24 cellular contexts compared by ENCODE assay signal in genomic region chr2:28219736-28220364, GRCh38.
DNase-seq lines count a peak whose midpoint lies in the region; ATAC-seq and TF ChIP-seq lines count a peak whose summit lies in the region.
"Had no signal": no experiment of that assay in that cellular context is flagged by ENCODE, and none has a peak within 500 bp of the region (broad histone marks: within the 10 kb centered on the region; RNA-seq: fewer than 3 reads in every experiment).

No MANE protein-coding gene starts in this region.

- H3K56ac ChIP-seq in IMR-90 (ENCODE audit: extremely low read depth, insufficient read depth, low read length) = no peak overlapping the region

- H3K27ac ChIP-seq in IMR-90 (ENCODE audit: insufficient read depth, low read length) (no peak overlapping the region), testis (no peak overlapping the region)

- no peak overlapping the region for H4K91ac ChIP-seq in IMR-90 (ENCODE audit: insufficient read depth, low read depth, low read length)

- intact Hi-C loops in activated naive CD4-positive, alpha-beta T cell treated with anti-CD3 and anti-CD28 coated beads for 36 hours (cut with micrococcal nuclease) = no loop called here
- intact Hi-C loops in IMR-90 (cut with micrococcal nuclease) = loop anchor here (10.0 kb wide), 1 partner anchor 465 kb away; no protein-coding TSS in a partner anchor
- intact Hi-C loops in testis (cut with DNase I; ENCODE audit: low total_unique reads) = no loop called here

- no peak for TF ChIP-seq POLR2A in IMR-90 (IDR thresholded peaks at IDR 0.05; ENCODE audit: low read depth, low read length)
- no peak for TF ChIP-seq POLR2A in testis (IDR thresholded peaks at IDR 0.05)

- H3K4me1 Mint-ChIP-seq in activated naive CD4-positive, alpha-beta T cell treated with anti-CD3 and anti-CD28 coated beads for 36 hours (ENCODE audit: low read depth) = peaks cover 5% of the 10 kb centered on the region
- no peaks in the 10 kb centered on the region for H3K4me1 Mint-ChIP-seq in activated naive CD4-positive, alpha-beta T cell treated with anti-CD3 and anti-CD28 coated beads, Interleukin-2, amount 10 ng/mL, durations not matched to agents 7 days and 5 days
- H3K4me1 Mint-ChIP-seq: B cell had no signal

- TF ChIP-seq RAD21 in IMR-90 (IDR thresholded peaks at IDR 0.05; ENCODE audit: low read length) = no peak

- no peaks in the 10 kb centered on the region for H3K9me3 ChIP-seq in IMR-90 (ENCODE audit: control insufficient read depth, insufficient read depth, low read length)
- H3K9me3 ChIP-seq in testis = no peaks in the 10 kb centered on the region

- H3K14ac ChIP-seq in IMR-90 (replicated peaks; ENCODE audit: low read depth, low read length) = no peak overlapping the region

- BruUV-seq in IMR-90 (replicated peaks; lab: Mats Ljungman, UMichigan) = no TSS peak

- no peaks in the 10 kb centered on the region for H3K9me3 Mint-ChIP-seq in activated naive CD4-positive, alpha-beta T cell treated with anti-CD3 and anti-CD28 coated beads for 36 hours
- H3K9me3 Mint-ChIP-seq in activated naive CD4-positive, alpha-beta T cell treated with anti-CD3 and anti-CD28 coated beads, Interleukin-2, amount 10 ng/mL, durations not matched to agents 7 days and 5 days = no peaks in the 10 kb centered on the region
- H3K9me3 Mint-ChIP-seq: CD14-positive monocyte had no signal

- TF ChIP-seq CTCF in IMR-90 (conservative IDR thresholded peaks at IDR 0.05; ENCODE audit: low read depth, low read length) = no peak
- TF ChIP-seq CTCF in fibroblast of villous mesenchyme (IDR thresholded peaks at IDR 0.05; ENCODE audit: insufficient read depth, low read depth, low read length) = no peak
- no peak for TF ChIP-seq CTCF in testis (IDR thresholded peaks at IDR 0.05)

- H2AK5ac ChIP-seq in IMR-90 (ENCODE audit: low read depth, low read length) = peak overlapping the region; percentile 63; the same call in 1 of the 2 replicates

- H3K36me3 ChIP-seq in IMR-90 (ENCODE audit: control insufficient read depth, insufficient read depth, low read length) (no peaks in the 10 kb centered on the region), testis (ENCODE audit: low read depth, missing control alignments) (no peaks in the 10 kb centered on the region)

- 0 out of 2 replicates have a peak overlapping the region, but pooled peaks have one; percentile 18 for H3K4ac ChIP-seq in IMR-90 (ENCODE audit: low read depth, low read length)

- no peaks in the 10 kb centered on the region for H3K79me1 ChIP-seq in IMR-90 (ENCODE audit: low read depth in 1 of 2, low read length in 2 of 2)

- peaks cover 1% of the 10 kb centered on the region for H3K36me3 Mint-ChIP-seq in activated naive CD4-positive, alpha-beta T cell treated with anti-CD3 and anti-CD28 coated beads for 36 hours (ENCODE audit: low read depth)
- H3K36me3 Mint-ChIP-seq in activated naive CD4-positive, alpha-beta T cell treated with anti-CD3 and anti-CD28 coated beads, Interleukin-2, amount 10 ng/mL, durations not matched to agents 7 days and 5 days = peaks cover 5% of the 10 kb centered on the region

- H4K5ac ChIP-seq in IMR-90 (ENCODE audit: low read depth, low read length) = no peak overlapping the region

- POLR2A ChIA-PET in IMR-90 (lab: Charles Lee; ENCODE audit: unreplicated experiment) = interaction anchor here (0.6 kb wide), 2 partner anchors 28 to 259 kb away, joined by 4 to 13 read pairs; no protein-coding TSS in a partner anchor

- no peak for ATAC-seq in IMR-90 (ENCODE audit: low read depth)
- no peak for ATAC-seq in GM18868 (IDR thresholded peaks at IDR 0.05; ENCODE audit: unreplicated experiment)
- ATAC-seq: HepG2, Panc1 had no signal

- H3K9ac ChIP-seq in IMR-90 (ENCODE audit: low read depth, low read length) = no peak overlapping the region

- in situ Hi-C loops in IMR-90 (cut with MboI; ENCODE audit: low sequenced_read_pairs) = no loop called here

- H3K27me3 Mint-ChIP-seq in activated naive CD4-positive, alpha-beta T cell treated with anti-CD3 and anti-CD28 coated beads for 36 hours (ENCODE audit: low read depth) = no peaks in the 10 kb centered on the region
- peaks cover 4% of the 10 kb centered on the region for H3K27me3 Mint-ChIP-seq in activated naive CD4-positive, alpha-beta T cell treated with anti-CD3 and anti-CD28 coated beads, Interleukin-2, amount 10 ng/mL, durations not matched to agents 7 days and 5 days
- H3K27me3 Mint-ChIP-seq: B cell had no signal

- peaks cover 6% of the 10 kb centered on the region for H3K4me1 ChIP-seq in IMR-90 (ENCODE audit: control insufficient read depth, insufficient read depth, low read length)
- peaks cover 5% of the 10 kb centered on the region for H3K4me1 ChIP-seq in testis

- peak overlapping the region in 1 of 2 experiments; percentile 33; a peak in 1 of 4 replicates for H4K8ac ChIP-seq in IMR-90 (ENCODE audit: low read depth in 2 of 2, low read length in 2 of 2)

- DNase-seq in activated naive CD4-positive, alpha-beta T cell treated with anti-CD3 and anti-CD28 coated beads for 36 hours = peak; percentile 28
- no peak for DNase-seq in activated naive CD4-positive, alpha-beta T cell treated with anti-CD3 and anti-CD28 coated beads, Interleukin-2, amount 10 ng/mL, durations not matched to agents 7 days and 5 days
- DNase-seq in IMR-90 (no peak), fibroblast of villous mesenchyme (ENCODE audit: low read depth) (peak; percentile 28), superior temporal gyrus (ENCODE audit: extremely low spot score) (peak; percentile 32), hypothalamus (lab: John Stamatoyannopoulos, UW) (no peak), testis (no peak)
- DNase-seq: DMS53, EL, GF-D8, KG1, NCI-H1092 treated with DMSO at 0.1 percent for 48 hours, NCI-H1436 treated with DMSO at 0.1 percent for 48 hours, NCI-H1930, NCI-H2171, NCI-H345, NCI-H524 treated with DMSO at 0.1 percent for 48 hours, NCI-H82, SIG-M5 had no signal

- H3K4me2 ChIP-seq in IMR-90 (ENCODE audit: low read depth, low read length) = no peak overlapping the region

- CTCF ChIA-PET in activated naive CD4-positive, alpha-beta T cell treated with anti-CD3 and anti-CD28 coated beads for 36 hours (lab: Charles Lee) = interaction anchor here (0.6 to 0.7 kb wide), 2 partner anchors 267 to 447 kb away, joined by 3 to 4 read pairs; no protein-coding TSS in a partner anchor
- CTCF ChIA-PET in activated naive CD4-positive, alpha-beta T cell treated with anti-CD3 and anti-CD28 coated beads, Interleukin-2, amount 10 ng/mL, durations not matched to agents 7 days and 5 days (lab: Charles Lee) = no interaction called here
- CTCF ChIA-PET in IMR-90 (lab: Yijun Ruan, JAX) = interaction anchor here (0.9 to 1.1 kb wide), 2 partner anchors 353 to 516 kb away, joined by 4 to 6 read pairs; no protein-coding TSS in a partner anchor

- no peak overlapping the region for H3K18ac ChIP-seq in IMR-90 (ENCODE audit: low read depth, low read length)

- H2AFZ ChIP-seq in IMR-90 (replicated peaks; ENCODE audit: low read length, poor library complexity) = no peak overlapping the region

- H4K20me1 ChIP-seq in IMR-90 (ENCODE audit: insufficient read depth, low read length) = no peaks in the 10 kb centered on the region

- H2AK9ac ChIP-seq in IMR-90 (replicated peaks; ENCODE audit: low read depth, low read length, poor library complexity) = no peak overlapping the region

- peaks cover 3% of the 10 kb centered on the region; the same call in 1 of the 2 replicates for H3K9me1 ChIP-seq in IMR-90 (ENCODE audit: insufficient read depth, low read length)

- H3K4me3 ChIP-seq in IMR-90 (ENCODE audit: insufficient read depth, low read depth, low read length) (no peak overlapping the region), fibroblast of villous mesenchyme (ENCODE audit: low read depth, low read length) (no peak overlapping the region), testis (no peak overlapping the region)

- no peak overlapping the region for H3K4me3 Mint-ChIP-seq in activated naive CD4-positive, alpha-beta T cell treated with anti-CD3 and anti-CD28 coated beads for 36 hours
- H3K4me3 Mint-ChIP-seq in activated naive CD4-positive, alpha-beta T cell treated with anti-CD3 and anti-CD28 coated beads, Interleukin-2, amount 10 ng/mL, durations not matched to agents 7 days and 5 days = no peak overlapping the region
- H3K4me3 Mint-ChIP-seq: B cell, CD14-positive monocyte had no signal

- WGBS in IMR-90 (ENCODE audit: extremely low coverage in 2 of 2, insufficient read length in 1 of 2), 2 experiments = 91% methylated on average over 4 of the region's 13 CpGs; no CpG with 5 or more reads in 1 of the 2 experiments
- WGBS in testis, 2 donors = 84 to 87% methylated on average over 13 of the region's 13 CpGs

- H3K23ac ChIP-seq in IMR-90 (ENCODE audit: low read depth, low read length) = no peak overlapping the region

- no peak overlapping the region for H2BK20ac ChIP-seq in IMR-90 (ENCODE audit: low read depth, low read length)

- no peak overlapping the region for H2BK15ac ChIP-seq in IMR-90 (ENCODE audit: low read depth, low read length)

- dilution Hi-C loops in IMR-90 (cut with HindIII; ENCODE audit: low sequenced_read_pairs, unreplicated experiment) = no loop called here

- H2BK120ac ChIP-seq in IMR-90 (ENCODE audit: low read depth, low read length) = no peak overlapping the region

- no peak overlapping the region for H3K27ac Mint-ChIP-seq in activated naive CD4-positive, alpha-beta T cell treated with anti-CD3 and anti-CD28 coated beads for 36 hours
- no peak overlapping the region for H3K27ac Mint-ChIP-seq in activated naive CD4-positive, alpha-beta T cell treated with anti-CD3 and anti-CD28 coated beads, Interleukin-2, amount 10 ng/mL, durations not matched to agents 7 days and 5 days
- H3K27ac Mint-ChIP-seq: B cell, CD14-positive monocyte had no signal

- H2BK5ac ChIP-seq in IMR-90 (ENCODE audit: low read depth, low read length, poor library complexity, severe bottlenecking) = no peak overlapping the region

- H3K27me3 ChIP-seq in IMR-90 (ENCODE audit: control insufficient read depth, insufficient read depth, low read length) (no peaks in the 10 kb centered on the region), testis (no peaks in the 10 kb centered on the region)

TF ChIP-seq in IMR-90, 13 proteins besides CTCF, POLR2A, EP300 and RAD21 (continues in another document):
- no peak for TF ChIP-seq CHD1 (IDR thresholded peaks at IDR 0.05; ENCODE audit: low read depth, low read length)
- TF ChIP-seq USF2 (IDR thresholded peaks at IDR 0.05; ENCODE audit: low read depth, low read length) = no peak
- TF ChIP-seq FOS (IDR thresholded peaks at IDR 0.05; ENCODE audit: low read depth, low read length) = no peak
- TF ChIP-seq MAFK (IDR thresholded peaks at IDR 0.05; ENCODE audit: low read depth, low read length) = no peak
- no peak for TF ChIP-seq RFX5 (IDR thresholded peaks at IDR 0.05; ENCODE audit: low read depth, low read length)
- no peak for TF ChIP-seq MXI1 (IDR thresholded peaks at IDR 0.05; ENCODE audit: borderline replicate concordance, low read depth, low read length)
- no peak for TF ChIP-seq CEBPB (IDR thresholded peaks at IDR 0.05; ENCODE audit: low read depth, low read length)

Comparison
In these comparisons a context has a peak if more than half of its experiments do, and no peak if none do; other contexts are left out.
1. DNase-seq: peak in activated naive CD4-positive, alpha-beta T cell treated with anti-CD3 and anti-CD28 coated beads for 36 hours (single experiment), fibroblast of villous mesenchyme (single experiment) and superior temporal gyrus (single experiment); none in activated naive CD4-positive, alpha-beta T cell treated with anti-CD3 and anti-CD28 coated beads, Interleukin-2, amount 10 ng/mL, durations not matched to agents 7 days and 5 days (single experiment), IMR-90 (single experiment), hypothalamus (0 of 51) and testis (single experiment).